2 cellular contexts compared by ENCODE assay signal in genomic region chr15:79161837-79162508, GRCh38.
TF ChIP-seq lines count a peak whose summit lies in the region.

No MANE protein-coding gene starts in this region.

TF ChIP-seq in liver, 16 proteins besides CTCF, POLR2A, EP300 and RAD21 (continued from another document):
- TF ChIP-seq ZBTB33 (IDR thresholded peaks at IDR 0.05) (no peak), RXRA (IDR thresholded peaks at IDR 0.05) (peak; percentile 76 to 79), TAF1 (conservative IDR thresholded peaks at IDR 0.05) (no peak)
TF ChIP-seq in liver: peak in this region for 4.

TF ChIP-seq in HepG2, 621 proteins besides CTCF, POLR2A, EP300 and RAD21 (continued from another document):
- TF ChIP-seq ZNF512B (CRISPR knock-in tag; IDR thresholded peaks at IDR 0.05; ENCODE audit: borderline replicate concordance) (no peak), ZNF761 (CRISPR knock-in tag; conservative IDR thresholded peaks at IDR 0.05) (no peak), ETS1 (CRISPR knock-in tag; IDR thresholded peaks at IDR 0.05) (no peak), FOXK1 (CRISPR knock-in tag; IDR thresholded peaks at IDR 0.05; ENCODE audit: borderline replicate concordance, low read depth) (no peak), MBD4 (IDR thresholded peaks at IDR 0.05; ENCODE audit: borderline replicate concordance, low read length) (no peak), MIER3 (CRISPR knock-in tag; IDR thresholded peaks at IDR 0.05; ENCODE audit: borderline replicate concordance) (no peak), ZNF737 (CRISPR knock-in tag; IDR thresholded peaks at IDR 0.05; ENCODE audit: borderline replicate concordance) (no peak), ZNF724P (CRISPR knock-in tag; IDR thresholded peaks at IDR 0.05; ENCODE audit: borderline replicate concordance) (no peak), ZNF121 (CRISPR knock-in tag; IDR thresholded peaks at IDR 0.05) (no peak), REL (CRISPR knock-in tag; conservative IDR thresholded peaks at IDR 0.05) (no peak), ELF4 (CRISPR knock-in tag; IDR thresholded peaks at IDR 0.05; ENCODE audit: borderline replicate concordance) (no peak)
